ENCODE assay signal across 8 cellular contexts in genomic region chr22:50244420-50245213, GRCh38. TPM values are rescaled to one million over a fixed set of nuclear protein-coding genes. Genes with fewer than 3 reads are reported as not detected.
A peak's percentile ranks its signal among the peaks of the same experiment; 100 is the strongest.
DNase-seq lines count a peak whose midpoint lies in the region; ATAC-seq and TF ChIP-seq lines count a peak whose summit lies in the region.

TSS of gene TUBGCP6 (minus strand) at chr22:50245023. CDS start at chr22:50244459, 564 bp downstream.

- H3K9me3 ChIP-seq in OCI-LY7 (ENCODE audit: low read length): no peaks in the 10 kb centered on the region

- intact Hi-C loops in OCI-LY7 (cut with micrococcal nuclease; ENCODE audit: unreplicated experiment): loop anchor here (5.0 to 10.0 kb wide), 3 partner anchors 230 to 283 kb away; partner anchors contain the start of genes LMF2, NCAPH2, SBF1 and SCO2

- H3K4me1 ChIP-seq in OCI-LY7 (ENCODE audit: insufficient read depth, low read length, poor library complexity, severe bottlenecking): peaks cover 42% of the 10 kb centered on the region

- DNase-seq in COLO829 (ENCODE audit: low spot score) (peak; percentile 90), HUDEP-2 (lab: John Stamatoyannopoulos, UW; ENCODE audit: unreplicated experiment in 76 of 76) (peak in 73 of 76 experiments; percentile 25 to 90 (median 77)), OCI-LY7 (ENCODE audit: low spot score) (peak; percentile 94), activated T-cell treated with anti-CD3 and anti-CD28 coated beads for 24 hours (ENCODE audit: low read depth) (peak; percentile 89), epithelial cell of esophagus (ENCODE audit: low read depth) (peak; percentile 96), mucosa of gallbladder (ENCODE audit: low spot score) (peak; percentile 96)
- peak; percentile 92 for DNase-seq in stimulated activated CD8-positive, alpha-beta memory T cell treated with anti-CD3 and anti-CD28 coated beads, Interleukin-4, amount 100 ng/mL, for 24 hours (ENCODE audit: low read depth)

- H3K79me2 ChIP-seq in OCI-LY7 (ENCODE audit: insufficient read depth, low read depth, low read length): peaks cover 63% of the 10 kb centered on the region

- peak; percentile 72 for ATAC-seq in GM21360 (IDR thresholded peaks at IDR 0.05; ENCODE audit: unreplicated experiment)

- H2AFZ ChIP-seq in OCI-LY7 (ENCODE audit: low read length): peak within 1 kb of the TSS; percentile 38; the same call in 1 of the 2 replicates

- peak within 1 kb of the TSS; percentile 95 for H3K4me2 ChIP-seq in OCI-LY7 (ENCODE audit: low read length)

- peak within 1 kb of the TSS; percentile 62 for H3K27ac ChIP-seq in OCI-LY7 (ENCODE audit: low read depth, low read length, poor library complexity, severe bottlenecking)

- H3K9me2 ChIP-seq in OCI-LY7 (ENCODE audit: insufficient read depth, low read length): no peaks in the 10 kb centered on the region

- BruUV-seq in OCI-LY7 (replicated peaks; lab: Mats Ljungman, UMichigan): no TSS peak

- H3K4me3 ChIP-seq in OCI-LY7 (ENCODE audit: low read depth, low read length, poor library complexity, severe bottlenecking): peak within 1 kb of the TSS; percentile 81
- H3K4me3 ChIP-seq in epithelial cell of esophagus (ENCODE audit: low read length): peak within 1 kb of the TSS; percentile 94

- CTCF ChIA-PET in OCI-LY7 (lab: Charles Lee; ENCODE audit: unreplicated experiment): interaction anchor here (0.6 kb wide), 1 partner anchor 32 kb away, joined by 6 read pairs; no protein-coding TSS in a partner anchor

- POLR2A ChIA-PET in OCI-LY7 (lab: Charles Lee): no interaction called here

- TF ChIP-seq CTCF in OCI-LY7 (conservative IDR thresholded peaks at IDR 0.05; ENCODE audit: low read length) (0 out of 2 replicates have a peak, but pooled peaks have one; percentile 37), epithelial cell of esophagus (IDR thresholded peaks at IDR 0.05; ENCODE audit: insufficient read depth, low read depth, low read length, missing control alignments) (peak; percentile 26)

- H4K20me1 ChIP-seq in OCI-LY7 (ENCODE audit: insufficient read depth, low read length): no peaks in the 10 kb centered on the region

- peaks cover 34% of the 10 kb centered on the region for H3K36me3 ChIP-seq in OCI-LY7 (ENCODE audit: insufficient read depth, low read length)

RNA-seq across cellular contexts. Expression of gene TUBGCP6, which starts in this region (rescaled TPM):
- total RNA-seq in OCI-LY7 (2014; rRNA removed; shearing (Covaris generic)): 52.8 and 57.7 TPM in 2 replicates
- total RNA-seq in OCI-LY7 (2022): 63.2 and 68.8 TPM in 2 replicates
- 64.4 TPM for total RNA-seq in mucosa of gallbladder

Comparison
In these comparisons a context has a peak if more than half of its experiments do, and no peak if none do; other contexts are left out.
1. Peak in every context shown above with its lines: DNase-seq, ATAC-seq, H3K4me3 ChIP-seq and H3K27ac ChIP-seq.